In the genomic region with DNA sequence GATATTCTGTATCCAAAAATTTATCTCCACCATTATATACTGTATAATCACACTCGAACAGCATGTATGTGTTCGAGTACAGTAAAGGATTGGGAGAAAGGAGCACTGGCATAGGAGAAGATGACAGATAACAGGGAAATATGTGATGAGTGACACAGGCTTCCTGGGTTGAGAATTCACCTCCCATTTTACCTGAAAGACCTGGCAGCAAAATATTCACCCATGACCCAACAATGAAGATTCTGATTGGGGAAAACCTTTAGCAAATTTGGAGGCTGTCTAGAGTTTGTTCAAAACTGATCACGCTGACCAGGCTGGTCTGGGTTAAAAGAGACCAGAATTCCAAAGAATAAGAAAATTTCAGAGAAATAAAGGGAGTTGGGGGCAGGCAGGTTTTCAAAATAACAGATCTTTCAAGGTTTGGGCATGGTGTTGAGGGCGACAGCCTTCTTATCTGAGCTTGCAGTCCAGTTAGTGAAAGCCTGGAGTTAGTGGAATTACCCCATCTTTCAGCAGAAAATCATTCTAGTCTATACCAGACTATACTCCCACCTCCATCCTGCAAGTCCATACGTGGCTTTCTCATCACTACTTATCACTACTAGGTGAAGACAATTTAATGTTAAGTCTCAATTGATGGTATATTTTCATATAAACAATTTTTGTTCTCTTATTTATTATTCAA, we compare ENCODE assay signal across 26 cellular contexts. TPM values are rescaled to one million over a fixed set of nuclear protein-coding genes. Genes with fewer than 3 reads are reported as not detected.
A peak's percentile ranks its signal among the peaks of the same experiment; 100 is the strongest.
DNase-seq lines count a peak whose midpoint lies in the region; ATAC-seq and TF ChIP-seq lines count a peak whose summit lies in the region.
"Had no signal": no experiment of that assay in that cellular context is flagged by ENCODE, and none has a peak within 500 bp of the region (broad histone marks: within the 10 kb centered on the region; RNA-seq: fewer than 3 reads in every experiment).

No MANE protein-coding gene starts in this region.

- no peak for TF ChIP-seq CTCF in CD8-positive, alpha-beta T cell (IDR thresholded peaks at IDR 0.05)

- intact Hi-C loops in activated CD4-positive, alpha-beta T cell treated with anti-CD3 and anti-CD28 coated beads for 36 hours (cut with DNase I, micrococcal nuclease): loop anchor here (2.0 kb wide), 2 partner anchors 15 to 49 kb away; partner anchors contain the start of gene RAB27A (in 1 of the 2)
- intact Hi-C loops in CD8-positive, alpha-beta T cell (cut with DNase I, micrococcal nuclease): loop anchor here in 1 of 2 experiments (1.0 to 2.0 kb wide), 3 partner anchors 13 to 51 kb away; no protein-coding TSS in a partner anchor
- intact Hi-C loops in activated T-helper 1 cell treated with anti-CD3 and anti-CD28 coated beads, Interleukin-12 subunit alpha, Interleukin-12 subunit beta, Interleukin-2, Interleukin-4 antibody, amounts not matched to agents 30 ng/mL and 10 ng/mL and 1 ng/mL, durations not matched to agents 14 hours and 24 hours and 36 hours (cut with micrococcal nuclease): loop anchor here (2.0 kb wide), 1 partner anchor 15 kb away; no protein-coding TSS in a partner anchor

- no peak overlapping the region for H3K4me3 ChIP-seq in CD8-positive, alpha-beta T cell (ENCODE audit: low read depth, low read length)
- H3K4me3 ChIP-seq: pancreas, thoracic aorta had no signal

- CTCF ChIA-PET in activated CD4-positive, alpha-beta T cell treated with anti-CD3 and anti-CD28 coated beads for 36 hours (lab: Charles Lee): interaction anchor here (1.7 kb wide), 1 partner anchor 37 kb away, joined by 5 read pairs; no protein-coding TSS in a partner anchor
- CTCF ChIA-PET in CD8-positive, alpha-beta T cell (lab: Charles Lee): interaction anchor here (1.0 kb wide), 1 partner anchor 51 kb away, joined by 3 read pairs; no protein-coding TSS in a partner anchor

- no peaks in the 10 kb centered on the region for H3K36me3 ChIP-seq in CD8-positive, alpha-beta T cell (ENCODE audit: insufficient read depth, low read length)
- H3K36me3 ChIP-seq: pancreas, thoracic aorta had no signal

- POLR2A ChIA-PET in activated CD4-positive, alpha-beta T cell treated with anti-CD3 and anti-CD28 coated beads for 36 hours (lab: Charles Lee): interaction anchor here (1.2 kb wide), 1 partner anchor 30 kb away, joined by 3 read pairs; no protein-coding TSS in a partner anchor
- POLR2A ChIA-PET in CD8-positive, alpha-beta T cell (lab: Charles Lee): interaction anchor here (1.8 kb wide), 1 partner anchor 27 kb away, joined by 7 read pairs; no protein-coding TSS in a partner anchor

- no peaks in the 10 kb centered on the region for H3K27me3 ChIP-seq in CD8-positive, alpha-beta T cell (ENCODE audit: insufficient read depth, low read length)
- H3K27me3 ChIP-seq: pancreas had no signal

- peaks cover 74% of the 10 kb centered on the region for H3K4me1 Mint-ChIP-seq in activated CD4-positive, alpha-beta T cell treated with anti-CD3 and anti-CD28 coated beads for 36 hours
- H3K4me1 Mint-ChIP-seq in CD8-positive, alpha-beta T cell (ENCODE audit: low read depth): peaks cover 51% of the 10 kb centered on the region
- H3K4me1 Mint-ChIP-seq in activated T-helper 1 cell treated with anti-CD3 and anti-CD28 coated beads, Interleukin-12 subunit alpha, Interleukin-12 subunit beta, Interleukin-2, Interleukin-4 antibody, amounts not matched to agents 30 ng/mL and 10 ng/mL and 1 ng/mL, durations not matched to agents 14 hours and 24 hours and 36 hours (ENCODE audit: low read depth): peaks cover 84% of the 10 kb centered on the region
- H3K4me1 Mint-ChIP-seq in immature natural killer cell: peaks cover 50 to 69% of the 10 kb centered on the region in 2 donors
- H3K4me1 Mint-ChIP-seq: neural crest cell had no signal

- no peaks in the 10 kb centered on the region for H3K9me3 ChIP-seq in CD8-positive, alpha-beta T cell (ENCODE audit: low read length)
- H3K9me3 ChIP-seq: pancreas, thoracic aorta had no signal

- no peak for DNase-seq in activated CD4-positive, alpha-beta T cell treated with anti-CD3 and anti-CD28 coated beads for 36 hours
- DNase-seq in activated CD4-positive, alpha-beta T cell treated with anti-CD3 and anti-CD28 coated beads for 1 hour: no peak
- DNase-seq in CD8-positive, alpha-beta T cell: no peak
- DNase-seq in activated T-helper 1 cell treated with anti-CD3 and anti-CD28 coated beads, Interleukin-12 subunit alpha, Interleukin-12 subunit beta, Interleukin-2, Interleukin-4 antibody, amounts not matched to agents 30 ng/mL and 10 ng/mL and 1 ng/mL, durations not matched to agents 14 hours and 24 hours and 36 hours (ENCODE audit: low spot score): no peak
- DNase-seq in immature natural killer cell (no peak), NCI-H1930 (lab: John Stamatoyannopoulos, UW) (no peak), NCI-H524 treated with DMSO at 0.1 percent for 48 hours (lab: John Stamatoyannopoulos, UW) (no peak)
- DNase-seq: 8988T; activated gamma-delta T cell treated with Interleukin-2 at 50 U/mL for 16 hours; anterior cingulate cortex; effector CD4-positive, alpha-beta T cell; hypothalamus; Kasumi-1; left colon; mammary epithelial cell; NCI-H1417 treated with DMSO at 0.1 percent for 48 hours; NCI-H2081; NCI-H526 treated with DMSO at 0.1 percent for 48 hours; pancreas; Right ventricle myocardium superior; stimulated activated naive B cell treated with anti-CD40 and anti-IgM and Interleukin-4, amounts not matched to agents 10 μg/mL and 1 μg/mL and 100 μg/mL, for 72 hours had no signal

- H3K36me3 Mint-ChIP-seq in activated CD4-positive, alpha-beta T cell treated with anti-CD3 and anti-CD28 coated beads for 36 hours (ENCODE audit: low read depth): peaks cover 46% of the 10 kb centered on the region
- peaks cover 19% of the 10 kb centered on the region for H3K36me3 Mint-ChIP-seq in CD8-positive, alpha-beta T cell
- peaks cover 29% of the 10 kb centered on the region for H3K36me3 Mint-ChIP-seq in activated T-helper 1 cell treated with anti-CD3 and anti-CD28 coated beads, Interleukin-12 subunit alpha, Interleukin-12 subunit beta, Interleukin-2, Interleukin-4 antibody, amounts not matched to agents 30 ng/mL and 10 ng/mL and 1 ng/mL, durations not matched to agents 14 hours and 24 hours and 36 hours (ENCODE audit: low read depth)
- peaks cover 0 to 4% (median 1%) of the 10 kb centered on the region in 3 donors for H3K36me3 Mint-ChIP-seq in immature natural killer cell

- no peak overlapping the region for H3K4me3 Mint-ChIP-seq in activated CD4-positive, alpha-beta T cell treated with anti-CD3 and anti-CD28 coated beads for 36 hours
- no peak overlapping the region for H3K4me3 Mint-ChIP-seq in CD8-positive, alpha-beta T cell
- no peak overlapping the region for H3K4me3 Mint-ChIP-seq in activated T-helper 1 cell treated with anti-CD3 and anti-CD28 coated beads, Interleukin-12 subunit alpha, Interleukin-12 subunit beta, Interleukin-2, Interleukin-4 antibody, amounts not matched to agents 30 ng/mL and 10 ng/mL and 1 ng/mL, durations not matched to agents 14 hours and 24 hours and 36 hours
- H3K4me3 Mint-ChIP-seq in immature natural killer cell: peak overlapping the region in 1 of 5 donors; percentile 31
- H3K4me3 Mint-ChIP-seq: CD14-positive monocyte; neural crest cell; stimulated activated naive B cell treated with anti-CD40 and anti-IgM and Interleukin-4, amounts not matched to agents 10 μg/mL and 1 μg/mL and 100 μg/mL, for 72 hours had no signal

- H3K27me3 Mint-ChIP-seq in activated CD4-positive, alpha-beta T cell treated with anti-CD3 and anti-CD28 coated beads for 36 hours: no peaks in the 10 kb centered on the region
- H3K27me3 Mint-ChIP-seq in CD8-positive, alpha-beta T cell (ENCODE audit: low read depth): no peaks in the 10 kb centered on the region
- H3K27me3 Mint-ChIP-seq in activated T-helper 1 cell treated with anti-CD3 and anti-CD28 coated beads, Interleukin-12 subunit alpha, Interleukin-12 subunit beta, Interleukin-2, Interleukin-4 antibody, amounts not matched to agents 30 ng/mL and 10 ng/mL and 1 ng/mL, durations not matched to agents 14 hours and 24 hours and 36 hours (ENCODE audit: insufficient read depth): no peaks in the 10 kb centered on the region
- H3K27me3 Mint-ChIP-seq in immature natural killer cell (ENCODE audit: low read depth in 3 of 3): no peaks in the 10 kb centered on the region
- H3K27me3 Mint-ChIP-seq: stimulated activated naive B cell treated with anti-CD40 and anti-IgM and Interleukin-4, amounts not matched to agents 10 μg/mL and 1 μg/mL and 100 μg/mL, for 72 hours had no signal

- no peak overlapping the region for H3K27ac ChIP-seq in CD8-positive, alpha-beta T cell (ENCODE audit: low read depth, low read length)
- H3K27ac ChIP-seq: pancreas, thoracic aorta had no signal

- H3K9me3 Mint-ChIP-seq in activated CD4-positive, alpha-beta T cell treated with anti-CD3 and anti-CD28 coated beads for 36 hours (ENCODE audit: low read depth): no peaks in the 10 kb centered on the region
- no peaks in the 10 kb centered on the region for H3K9me3 Mint-ChIP-seq in CD8-positive, alpha-beta T cell
- H3K9me3 Mint-ChIP-seq in activated T-helper 1 cell treated with anti-CD3 and anti-CD28 coated beads, Interleukin-12 subunit alpha, Interleukin-12 subunit beta, Interleukin-2, Interleukin-4 antibody, amounts not matched to agents 30 ng/mL and 10 ng/mL and 1 ng/mL, durations not matched to agents 14 hours and 24 hours and 36 hours: no peaks in the 10 kb centered on the region
- no peaks in the 10 kb centered on the region for H3K9me3 Mint-ChIP-seq in immature natural killer cell
- H3K9me3 Mint-ChIP-seq: CD14-positive monocyte; neural crest cell; stimulated activated naive B cell treated with anti-CD40 and anti-IgM and Interleukin-4, amounts not matched to agents 10 μg/mL and 1 μg/mL and 100 μg/mL, for 72 hours had no signal

- peaks cover 18% of the 10 kb centered on the region for H3K4me1 ChIP-seq in CD8-positive, alpha-beta T cell (ENCODE audit: insufficient read depth, low read length)

- ATAC-seq in activated CD4-positive, alpha-beta T cell treated with anti-CD3 and anti-CD28 coated beads for 36 hours: no peak
- no peak for ATAC-seq in CD8-positive, alpha-beta T cell
- no peak for ATAC-seq in HG02759 (IDR thresholded peaks at IDR 0.05; ENCODE audit: unreplicated experiment)
- ATAC-seq: HepG2; left colon; stimulated activated naive B cell treated with anti-CD40 and anti-IgM and Interleukin-4, amounts not matched to agents 10 μg/mL and 1 μg/mL and 100 μg/mL, for 72 hours had no signal

- peak overlapping the region; percentile 97 for H3K27ac Mint-ChIP-seq in activated CD4-positive, alpha-beta T cell treated with anti-CD3 and anti-CD28 coated beads for 36 hours
- peak overlapping the region; percentile 29 for H3K27ac Mint-ChIP-seq in CD8-positive, alpha-beta T cell
- H3K27ac Mint-ChIP-seq in activated T-helper 1 cell treated with anti-CD3 and anti-CD28 coated beads, Interleukin-12 subunit alpha, Interleukin-12 subunit beta, Interleukin-2, Interleukin-4 antibody, amounts not matched to agents 30 ng/mL and 10 ng/mL and 1 ng/mL, durations not matched to agents 14 hours and 24 hours and 36 hours: peak overlapping the region; percentile 18
- peak overlapping the region; percentile 24 to 88 (median 68) for H3K27ac Mint-ChIP-seq in immature natural killer cell
- H3K27ac Mint-ChIP-seq: stimulated activated naive B cell treated with anti-CD40 and anti-IgM and Interleukin-4, amounts not matched to agents 10 μg/mL and 1 μg/mL and 100 μg/mL, for 72 hours had no signal

RNA-seq across cellular contexts. Expression of gene RSL24D1, which starts 42.8 kb away (rescaled TPM):
- 100 to 1,000 TPM; 152 to 188 TPM for total RNA-seq in activated CD4-positive, alpha-beta T cell treated with anti-CD3 and anti-CD28 coated beads for 36 hours
- 100 to 1,000 TPM; 181 to 186 TPM for total RNA-seq in CD8-positive, alpha-beta T cell
- total RNA-seq in activated T-helper 1 cell treated with anti-CD3 and anti-CD28 coated beads, Interleukin-12 subunit alpha, Interleukin-12 subunit beta, Interleukin-2, Interleukin-4 antibody, amounts not matched to agents 30 ng/mL and 10 ng/mL and 1 ng/mL, durations not matched to agents 14 hours and 24 hours and 36 hours: 111 and 116 TPM in 2 replicates
- polyA plus RNA-seq in immature natural killer cell: 100 to 1,000 TPM in 2 of 3 donors, 10 to 100 TPM in 1; 76.2 to 123 (median 105) TPM

RNA-seq across cellular contexts. Expression of gene RAB27A, which starts 50.0 kb away (rescaled TPM):
- total RNA-seq in activated CD4-positive, alpha-beta T cell treated with anti-CD3 and anti-CD28 coated beads for 36 hours: 100 to 1,000 TPM; 111 to 129 TPM
- total RNA-seq in CD8-positive, alpha-beta T cell: 10 to 100 TPM; 14.9 to 16.9 TPM
- total RNA-seq in activated T-helper 1 cell treated with anti-CD3 and anti-CD28 coated beads, Interleukin-12 subunit alpha, Interleukin-12 subunit beta, Interleukin-2, Interleukin-4 antibody, amounts not matched to agents 30 ng/mL and 10 ng/mL and 1 ng/mL, durations not matched to agents 14 hours and 24 hours and 36 hours: 98.6 and 100 TPM in 2 replicates
- 100 to 1,000 TPM in 2 of 3 donors, 10 to 100 TPM in 1; 99.6 to 157 (median 150) TPM for polyA plus RNA-seq in immature natural killer cell

Comparison
In these comparisons a context has a peak if more than half of its experiments do, and no peak if none do; other contexts are left out.
1. H3K27ac Mint-ChIP-seq: peak in every context shown above with its lines; median percentile 97 in activated CD4-positive, alpha-beta T cell treated with anti-CD3 and anti-CD28 coated beads for 36 hours; 68 in immature natural killer cell; 29 in CD8-positive, alpha-beta T cell; 18 in activated T-helper 1 cell treated with anti-CD3 and anti-CD28 coated beads, Interleukin-12 subunit alpha, Interleukin-12 subunit beta, Interleukin-2, Interleukin-4 antibody, amounts not matched to agents 30 ng/mL and 10 ng/mL and 1 ng/mL, durations not matched to agents 14 hours and 24 hours and 36 hours.